Comparison of ENCODE assay signal across 16 cellular contexts in the genomic region with DNA sequence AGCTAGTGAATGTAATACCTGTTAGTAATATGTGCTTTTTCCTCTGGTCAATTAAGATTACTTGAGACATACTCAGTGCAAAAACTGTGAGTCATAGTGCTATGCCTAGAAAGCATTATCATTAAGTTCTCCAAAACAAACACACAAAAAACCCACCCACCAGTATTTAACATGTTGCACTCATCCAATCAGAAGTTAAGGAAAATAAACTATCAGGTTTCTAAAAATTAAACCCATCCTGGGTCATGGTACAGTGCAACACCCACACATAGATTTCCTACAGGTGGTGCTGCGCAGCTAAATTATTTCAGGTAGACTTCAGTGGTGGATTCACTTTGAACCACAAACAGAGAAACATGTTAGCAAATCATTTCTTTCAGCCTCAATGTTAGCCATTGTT.
A peak's percentile ranks its signal among the peaks of the same experiment; 100 is the strongest.
DNase-seq lines count a peak whose midpoint lies in the region; TF ChIP-seq lines count a peak whose summit lies in the region.
"Had no signal": no experiment of that assay in that cellular context is flagged by ENCODE, and none has a peak within 500 bp of the region (broad histone marks: within the 10 kb centered on the region; RNA-seq: fewer than 3 reads in every experiment).

No MANE protein-coding gene starts in this region.

- H4K5ac ChIP-seq in mesendoderm (ENCODE audit: low read length): no peak overlapping the region

- no peaks in the 10 kb centered on the region for H3K4me1 ChIP-seq in breast epithelium
- no peaks in the 10 kb centered on the region for H3K4me1 ChIP-seq in mesendoderm (ENCODE audit: control insufficient read depth, low read depth, low read length)
- no peaks in the 10 kb centered on the region for H3K4me1 ChIP-seq in MM.1S (ENCODE audit: low read length)
- H3K4me1 ChIP-seq: Caco-2 had no signal

- H3K9me2 ChIP-seq in MM.1S (replicated peaks; ENCODE audit: insufficient read depth, low read length): no peaks in the 10 kb centered on the region

- CTCF ChIA-PET in MCF 10A (lab: Yijun Ruan, JAX): interaction anchor here (0.6 to 2.8 kb wide), 15 partner anchors 10 to 577 kb away, joined by 3 to 10 read pairs (median 4); no protein-coding TSS in a partner anchor

- no peak overlapping the region for H3K56ac ChIP-seq in mesendoderm (ENCODE audit: low read length)

- no TSS peak for BruUV-seq in MCF 10A (replicated peaks; lab: Mats Ljungman, UMichigan)

- no peak overlapping the region for H4K8ac ChIP-seq in mesendoderm (ENCODE audit: low read depth, low read length)

- H3K27ac ChIP-seq in breast epithelium: no peak overlapping the region
- no peak overlapping the region for H3K27ac ChIP-seq in mesendoderm (ENCODE audit: low read depth, low read length)
- H3K27ac ChIP-seq in MM.1S (ENCODE audit: low read length): no peak overlapping the region
- H3K27ac ChIP-seq: GM23248, HL-60 had no signal

- H3K9me3 Mint-ChIP-seq in MCF 10A (ENCODE audit: unreplicated experiment): no peaks in the 10 kb centered on the region

- POLR2A ChIA-PET in MCF 10A (lab: Yijun Ruan, JAX): interaction anchor here (0.6 kb wide), 1 partner anchor 10 kb away, joined by 5 read pairs; no protein-coding TSS in a partner anchor

- H3K27ac Mint-ChIP-seq in MCF 10A (ENCODE audit: low read depth, unreplicated experiment): no peak overlapping the region

- no peak for TF ChIP-seq POLR2A in breast epithelium (IDR thresholded peaks at IDR 0.05)

- H2BK15ac ChIP-seq in mesendoderm (replicated peaks; ENCODE audit: low read depth): no peak overlapping the region

- H3K4me2 ChIP-seq in mesendoderm (ENCODE audit: low read length): no peak overlapping the region
- H3K4me2 ChIP-seq in MM.1S (ENCODE audit: low read depth, low read length): no peak overlapping the region

- no CpG with 5 or more reads among the region's 1 CpG for WGBS in mesendoderm (ENCODE audit: extremely low coverage, insufficient coverage, low lambda C conversion rate)

- no peak overlapping the region for H3K4ac ChIP-seq in mesendoderm (ENCODE audit: low read depth, low read length)

- no peaks in the 10 kb centered on the region for H3K36me3 Mint-ChIP-seq in MCF 10A (ENCODE audit: insufficient read depth, unreplicated experiment)

- H3K79me1 ChIP-seq in mesendoderm (ENCODE audit: low read length): no peaks in the 10 kb centered on the region

- H3K4me3 Mint-ChIP-seq in MCF 10A (ENCODE audit: unreplicated experiment): no peak overlapping the region

- H3K27me3 ChIP-seq in breast epithelium (no peaks in the 10 kb centered on the region), mesendoderm (ENCODE audit: insufficient read depth, low read length, poor library complexity) (no peaks in the 10 kb centered on the region), MM.1S (replicated peaks; ENCODE audit: insufficient read depth, low read length) (no peaks in the 10 kb centered on the region)

- H3K79me2 ChIP-seq in mesendoderm (ENCODE audit: control insufficient read depth, insufficient read depth, low read length) (no peaks in the 10 kb centered on the region), MM.1S (ENCODE audit: low read length) (no peaks in the 10 kb centered on the region)

- intact Hi-C loops in MCF 10A (cut with micrococcal nuclease): loop anchor here (10.0 kb wide), 1 partner anchor 667 kb away; no protein-coding TSS in a partner anchor
- intact Hi-C loops in breast epithelium (cut with DNase I; ENCODE audit: low total_unique reads): no loop called here

- H3K9me3 ChIP-seq in breast epithelium: no peaks in the 10 kb centered on the region
- no peaks in the 10 kb centered on the region for H3K9me3 ChIP-seq in MM.1S (replicated peaks; ENCODE audit: insufficient read depth, low read length)
- H3K9me3 ChIP-seq: Caco-2 had no signal

- H4K20me1 ChIP-seq in MM.1S (ENCODE audit: insufficient read depth, low read length): no peaks in the 10 kb centered on the region

- H3K27me3 Mint-ChIP-seq in MCF 10A (ENCODE audit: insufficient read depth, unreplicated experiment): no peaks in the 10 kb centered on the region

- TF ChIP-seq CTCF in MCF 10A (IDR thresholded peaks at IDR 0.05; ENCODE audit: unreplicated experiment) (no peak), breast epithelium (IDR thresholded peaks at IDR 0.05) (no peak), astrocyte of the spinal cord (IDR thresholded peaks at IDR 0.05; ENCODE audit: low read depth, low read length) (no peak), MM.1S (IDR thresholded peaks at IDR 0.05; ENCODE audit: low read length) (no peak)

- no peak overlapping the region for H3K23ac ChIP-seq in mesendoderm (ENCODE audit: low read length)

- H2BK5ac ChIP-seq in mesendoderm (ENCODE audit: low read length): no peak overlapping the region

- no peak overlapping the region for H3K4me3 ChIP-seq in breast epithelium
- H3K4me3 ChIP-seq in astrocyte of the spinal cord (ENCODE audit: low read depth, low read length): no peak overlapping the region
- H3K4me3 ChIP-seq in mesendoderm (ENCODE audit: low read length): no peak overlapping the region
- no peak overlapping the region for H3K4me3 ChIP-seq in MM.1S (ENCODE audit: low read length)
- H3K4me3 ChIP-seq: GM23248 had no signal

- no peak overlapping the region for H3K18ac ChIP-seq in mesendoderm (ENCODE audit: low read length)

- H2AK5ac ChIP-seq in mesendoderm (ENCODE audit: low read length): no peak overlapping the region

- H3K9ac ChIP-seq in mesendoderm (ENCODE audit: low read length) (no peak overlapping the region), MM.1S (ENCODE audit: low read length) (no peak overlapping the region)
- H3K9ac ChIP-seq: GM23248 had no signal

- no peak overlapping the region for H2AFZ ChIP-seq in MM.1S (ENCODE audit: low read length)
- H2AFZ ChIP-seq: GM23248 had no signal

- DNase-seq in MCF 10A (ENCODE audit: unreplicated experiment): peak; percentile 39
- DNase-seq in breast epithelium (ENCODE audit: low spot score in 2 of 2): no peak
- peak; percentile 5 for DNase-seq in NCI-H69 (lab: John Stamatoyannopoulos, UW)
- DNase-seq in astrocyte of the spinal cord (ENCODE audit: low read depth, low spot score): peak; percentile 19
- no peak for DNase-seq in mesendoderm
- no peak for DNase-seq in MM.1S
- no peak for DNase-seq in NCI-H1930 (lab: John Stamatoyannopoulos, UW)
- no peak for DNase-seq in hypothalamus (lab: John Stamatoyannopoulos, UW)
- DNase-seq: Caco-2, DMS79, GM23248, KBM-7, NCI-H2029 treated with DMSO at 0.1 percent for 48 hours, NCI-H2227 treated with DMSO at 0.1 percent for 48 hours, NCI-H526 had no signal

- H3K4me1 Mint-ChIP-seq in MCF 10A (ENCODE audit: insufficient read depth, unreplicated experiment): no peaks in the 10 kb centered on the region

- H3K36me3 ChIP-seq in breast epithelium: no peaks in the 10 kb centered on the region
- no peaks in the 10 kb centered on the region for H3K36me3 ChIP-seq in mesendoderm (ENCODE audit: control insufficient read depth, insufficient read depth, low read length)
- no peaks in the 10 kb centered on the region for H3K36me3 ChIP-seq in MM.1S (replicated peaks; ENCODE audit: insufficient read depth, low read length)

- in situ Hi-C loops in astrocyte of the spinal cord (cut with HindIII; ENCODE audit: low sequenced_read_pairs): no loop called here

- no peak overlapping the region for H2BK120ac ChIP-seq in mesendoderm (ENCODE audit: low read depth, low read length)

- no peaks in the 10 kb centered on the region for H3F3A ChIP-seq in MM.1S (ENCODE audit: insufficient read depth, low read length)

Comparison
In these comparisons a context has a peak if more than half of its experiments do, and no peak if none do; other contexts are left out.
1. DNase-seq: peak in MCF 10A (single experiment), NCI-H69 (single experiment) and astrocyte of the spinal cord (single experiment); none in breast epithelium (0 of 2), mesendoderm (single experiment), MM.1S (single experiment), NCI-H1930 (0 of 2) and hypothalamus (0 of 51).